ENCODE assay signal across 18 cellular contexts in the genomic region with DNA sequence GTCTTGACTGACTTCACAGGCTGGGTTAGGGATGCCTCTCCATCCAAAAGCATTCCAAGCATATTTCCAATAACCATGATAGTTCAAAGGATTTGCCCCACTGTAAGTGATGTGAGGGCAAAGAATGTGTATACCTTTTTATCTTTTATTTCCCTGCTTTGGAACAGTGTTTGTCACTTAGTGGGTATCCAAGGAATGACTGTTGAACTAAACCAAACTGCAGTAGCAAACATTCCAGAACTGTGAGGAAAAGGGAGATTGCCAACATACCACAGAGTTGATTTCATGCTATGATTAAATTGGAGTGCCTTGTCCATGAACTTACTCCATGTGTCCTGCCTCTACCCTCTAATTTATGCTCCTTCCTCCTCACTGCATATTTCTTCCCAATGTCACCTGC.
DNase-seq lines count a peak whose midpoint lies in the region; ATAC-seq, FAIRE-seq and TF ChIP-seq lines count a peak whose summit lies in the region.
"Had no signal": no experiment of that assay in that cellular context is flagged by ENCODE, and none has a peak within 500 bp of the region (broad histone marks: within the 10 kb centered on the region; RNA-seq: fewer than 3 reads in every experiment).

No MANE protein-coding gene starts in this region.

- H3K4me3 Mint-ChIP-seq in astrocyte (ENCODE audit: unreplicated experiment), result no peak overlapping the region
- no peak overlapping the region for H3K4me3 Mint-ChIP-seq in activated T-cell treated with anti-CD3 and anti-CD28 coated beads, Interleukin-2, amount 50 U/mL, for 4 hours
- H3K4me3 Mint-ChIP-seq: activated CD4-positive, alpha-beta T cell treated with anti-CD3 and anti-CD28 coated beads for 36 hours; activated T-helper 17 cell treated with anti-CD3 and anti-CD28 coated beads, Interleukin-2, amount 50 U/mL, for 72 hours; central memory CD8-positive, alpha-beta T cell; nephron progenitor cell had no signal

- CTCF ChIA-PET in AG04449 (lab: Yijun Ruan, JAX), result no interaction called here

- peak overlapping the region; percentile 70 for H3K27ac ChIP-seq in astrocyte (ENCODE audit: low read depth, low read length)
- no peak overlapping the region for H3K27ac ChIP-seq in right atrium auricular region
- H3K27ac ChIP-seq: BLaER1 treated with 17β-estradiol and CSF1 and Interleukin-3, amounts not matched to agents 10 nM and 100 nM had no signal

- H3K36me3 ChIP-seq in astrocyte (ENCODE audit: insufficient read depth, low read length), result no peaks in the 10 kb centered on the region
- H3K36me3 ChIP-seq in kidney epithelial cell (ENCODE audit: control insufficient read depth, insufficient read depth, low read length), result no peaks in the 10 kb centered on the region
- no peaks in the 10 kb centered on the region for H3K36me3 ChIP-seq in right atrium auricular region
- H3K36me3 ChIP-seq: BLaER1 treated with 17β-estradiol and CSF1 and Interleukin-3, amounts not matched to agents 10 nM and 100 nM had no signal

- no peaks in the 10 kb centered on the region for H3K79me2 ChIP-seq in astrocyte (ENCODE audit: insufficient read depth, low read length)

- H3K27me3 Mint-ChIP-seq in astrocyte (ENCODE audit: low read depth, unreplicated experiment), result no peaks in the 10 kb centered on the region
- H3K27me3 Mint-ChIP-seq in activated T-cell treated with anti-CD3 and anti-CD28 coated beads, Interleukin-2, amount 50 U/mL, for 4 hours (ENCODE audit: low read depth), result peaks cover 3% of the 10 kb centered on the region
- H3K27me3 Mint-ChIP-seq: activated CD4-positive, alpha-beta T cell treated with anti-CD3 and anti-CD28 coated beads for 36 hours; activated T-helper 17 cell treated with anti-CD3 and anti-CD28 coated beads, Interleukin-2, amount 50 U/mL, for 72 hours; central memory CD8-positive, alpha-beta T cell had no signal

- H3K4me2 ChIP-seq in astrocyte (ENCODE audit: low read length), result peak overlapping the region; percentile 45
- H3K4me2 ChIP-seq: BLaER1 treated with 17β-estradiol and CSF1 and Interleukin-3, amounts not matched to agents 10 nM and 100 nM had no signal

- no peak for ATAC-seq in activated T-cell treated with anti-CD3 and anti-CD28 coated beads, Interleukin-2, amount 50 U/mL, for 4 hours
- no peak for ATAC-seq in GM19463 (IDR thresholded peaks at IDR 0.05; ENCODE audit: unreplicated experiment)
- ATAC-seq in GM18520 (IDR thresholded peaks at IDR 0.05; ENCODE audit: unreplicated experiment), result no peak
- ATAC-seq: activated CD4-positive, alpha-beta T cell treated with anti-CD3 and anti-CD28 coated beads for 36 hours; activated T-helper 17 cell treated with anti-CD3 and anti-CD28 coated beads, Interleukin-2, amount 50 U/mL, for 72 hours; left cardiac atrium had no signal

- peak; percentile 99 for FAIRE-seq in astrocyte (lab: Jason Lieb, UNC)

- H3K4me3 ChIP-seq in AG04449 (ENCODE audit: low read depth, low read length) (no peak overlapping the region), astrocyte (ENCODE audit: insufficient read depth, low read depth, low read length) (no peak overlapping the region), kidney epithelial cell (ENCODE audit: low read depth, low read length) (no peak overlapping the region), right atrium auricular region (no peak overlapping the region)
- H3K4me3 ChIP-seq: BLaER1 treated with 17β-estradiol and CSF1 and Interleukin-3, amounts not matched to agents 10 nM and 100 nM had no signal

- POLR2A ChIA-PET in AG04449 (lab: Yijun Ruan, JAX), result no interaction called here

- peaks cover 37% of the 10 kb centered on the region for H3K4me1 Mint-ChIP-seq in astrocyte (ENCODE audit: low read depth, unreplicated experiment)
- H3K4me1 Mint-ChIP-seq in activated T-cell treated with anti-CD3 and anti-CD28 coated beads, Interleukin-2, amount 50 U/mL, for 4 hours (ENCODE audit: low read depth), result no peaks in the 10 kb centered on the region
- H3K4me1 Mint-ChIP-seq: activated T-helper 17 cell treated with anti-CD3 and anti-CD28 coated beads, Interleukin-2, amount 50 U/mL, for 72 hours; nephron progenitor cell had no signal

- H3K36me3 Mint-ChIP-seq in astrocyte (ENCODE audit: low read depth, unreplicated experiment), result peaks cover 2% of the 10 kb centered on the region
- no peaks in the 10 kb centered on the region for H3K36me3 Mint-ChIP-seq in activated T-cell treated with anti-CD3 and anti-CD28 coated beads, Interleukin-2, amount 50 U/mL, for 4 hours (ENCODE audit: insufficient read depth)

- H4K20me1 ChIP-seq in astrocyte (ENCODE audit: insufficient read depth, low read length), result no peaks in the 10 kb centered on the region
- H4K20me1 ChIP-seq: BLaER1 treated with 17β-estradiol and CSF1 and Interleukin-3, amounts not matched to agents 10 nM and 100 nM had no signal

- H3K9ac ChIP-seq in astrocyte (ENCODE audit: low read length), result peak overlapping the region; percentile 25
- H3K9ac ChIP-seq: BLaER1 treated with 17β-estradiol and CSF1 and Interleukin-3, amounts not matched to agents 10 nM and 100 nM had no signal

- H2AFZ ChIP-seq in astrocyte (ENCODE audit: low read depth, low read length), result no peak overlapping the region

- H3K9me3 ChIP-seq in astrocyte (ENCODE audit: insufficient read depth, low read depth, low read length) (no peaks in the 10 kb centered on the region), right atrium auricular region (no peaks in the 10 kb centered on the region)
- H3K9me3 ChIP-seq: BLaER1 treated with 17β-estradiol and CSF1 and Interleukin-3, amounts not matched to agents 10 nM and 100 nM had no signal

- DNase-seq in AG04449 (ENCODE audit: low read depth, low spot score) (peak; percentile 77), HS-5 (ENCODE audit: low read depth) (peak; percentile 94), astrocyte (ENCODE audit: low read depth) (peak; percentile 97), kidney epithelial cell (ENCODE audit: low read depth) (peak; percentile 69), right atrium auricular region (ENCODE audit: low spot score) (no peak)
- no peak for DNase-seq in activated T-cell treated with anti-CD3 and anti-CD28 coated beads, Interleukin-2, amount 50 U/mL, for 4 hours
- DNase-seq: activated CD4-positive, alpha-beta T cell treated with anti-CD3 and anti-CD28 coated beads for 36 hours; GDM1; left cardiac atrium; NCI-H1436; NCI-H82; nephron progenitor cell; stimulated activated CD8-positive, alpha-beta memory T cell treated with anti-CD3 and anti-CD28 coated beads, Interleukin-4, amount 100 ng/mL, for 48 hours had no signal

- H3K27ac Mint-ChIP-seq in astrocyte (ENCODE audit: unreplicated experiment), result peak overlapping the region; percentile 78
- H3K27ac Mint-ChIP-seq: activated CD4-positive, alpha-beta T cell treated with anti-CD3 and anti-CD28 coated beads for 36 hours; activated T-helper 17 cell treated with anti-CD3 and anti-CD28 coated beads, Interleukin-2, amount 50 U/mL, for 72 hours; nephron progenitor cell had no signal

- TF ChIP-seq CTCF in AG04449 (IDR thresholded peaks at IDR 0.05; ENCODE audit: insufficient read depth, low read length, missing control alignments) (no peak), astrocyte (IDR thresholded peaks at IDR 0.05; ENCODE audit: insufficient read depth, low read depth, low read length) (no peak), kidney epithelial cell (IDR thresholded peaks at IDR 0.05; ENCODE audit: insufficient read depth, low read length, poor library complexity, severe bottlenecking) (no peak), right atrium auricular region (IDR thresholded peaks at IDR 0.05) (no peak)

- peaks cover 2% of the 10 kb centered on the region for H3K9me3 Mint-ChIP-seq in astrocyte (ENCODE audit: unreplicated experiment)
- H3K9me3 Mint-ChIP-seq in activated T-cell treated with anti-CD3 and anti-CD28 coated beads, Interleukin-2, amount 50 U/mL, for 4 hours, result no peaks in the 10 kb centered on the region
- H3K9me3 Mint-ChIP-seq: central memory CD8-positive, alpha-beta T cell; nephron progenitor cell had no signal

- H3K4me1 ChIP-seq in astrocyte (ENCODE audit: insufficient read depth, low read length) (peaks cover 15% of the 10 kb centered on the region), right atrium auricular region (no peaks in the 10 kb centered on the region)
- H3K4me1 ChIP-seq: BLaER1 treated with 17β-estradiol and CSF1 and Interleukin-3, amounts not matched to agents 10 nM and 100 nM had no signal

- H3K27me3 ChIP-seq in astrocyte (ENCODE audit: insufficient read depth, low read length) (no peaks in the 10 kb centered on the region), kidney epithelial cell (ENCODE audit: control insufficient read depth, insufficient read depth, low read length) (no peaks in the 10 kb centered on the region), right atrium auricular region (no peaks in the 10 kb centered on the region)
- H3K27me3 ChIP-seq: BLaER1 treated with 17β-estradiol and CSF1 and Interleukin-3, amounts not matched to agents 10 nM and 100 nM had no signal

Comparison
In these comparisons a context has a peak if more than half of its experiments do, and no peak if none do; other contexts are left out.
1. DNase-seq: peak in AG04449 (single experiment), HS-5 (single experiment), astrocyte (single experiment) and kidney epithelial cell (single experiment); none in activated T-cell treated with anti-CD3 and anti-CD28 coated beads, Interleukin-2, amount 50 U/mL, for 4 hours (single experiment) and right atrium auricular region (single experiment).